Comparison of ENCODE assay signal across 1 cellular context in the genomic region with DNA sequence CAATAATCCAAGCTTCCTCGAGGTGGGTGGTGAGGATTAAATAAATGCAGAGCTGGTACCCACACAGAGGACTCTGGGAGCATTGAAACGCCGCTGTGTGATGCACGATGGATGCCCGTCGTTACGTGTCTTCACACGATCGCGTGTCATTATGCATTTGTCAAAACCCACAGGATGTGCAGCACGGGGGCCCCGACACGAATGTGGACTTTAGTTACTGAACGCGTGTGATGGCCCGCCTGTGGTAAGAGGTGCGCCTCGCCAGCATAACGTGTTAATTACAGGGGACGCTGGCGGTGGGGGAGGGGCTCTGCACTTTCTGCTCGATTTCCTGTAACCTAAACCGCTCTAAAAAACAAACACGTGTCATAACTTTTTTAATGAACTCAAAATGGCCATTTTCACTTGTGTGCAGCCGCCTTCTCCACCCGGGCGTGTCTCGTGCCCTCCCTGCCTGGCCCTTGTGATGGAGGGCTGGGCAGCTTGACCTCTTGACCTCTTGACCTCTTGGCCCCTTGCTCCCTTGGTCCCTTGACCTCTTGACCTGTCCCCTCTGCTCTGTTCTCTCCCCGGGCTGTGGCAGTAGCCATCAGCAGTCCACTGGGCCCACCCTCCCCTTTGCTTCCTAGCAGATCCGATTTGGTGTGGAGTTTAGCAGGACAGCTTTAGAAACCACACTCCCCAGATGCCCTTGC.
TF ChIP-seq lines count a peak whose summit lies in the region.

No MANE protein-coding gene starts in this region.

TF ChIP-seq in WTC11, 78 proteins besides CTCF, POLR2A, EP300 and RAD21 (continued from another document):
- TF ChIP-seq, protein P1, sequence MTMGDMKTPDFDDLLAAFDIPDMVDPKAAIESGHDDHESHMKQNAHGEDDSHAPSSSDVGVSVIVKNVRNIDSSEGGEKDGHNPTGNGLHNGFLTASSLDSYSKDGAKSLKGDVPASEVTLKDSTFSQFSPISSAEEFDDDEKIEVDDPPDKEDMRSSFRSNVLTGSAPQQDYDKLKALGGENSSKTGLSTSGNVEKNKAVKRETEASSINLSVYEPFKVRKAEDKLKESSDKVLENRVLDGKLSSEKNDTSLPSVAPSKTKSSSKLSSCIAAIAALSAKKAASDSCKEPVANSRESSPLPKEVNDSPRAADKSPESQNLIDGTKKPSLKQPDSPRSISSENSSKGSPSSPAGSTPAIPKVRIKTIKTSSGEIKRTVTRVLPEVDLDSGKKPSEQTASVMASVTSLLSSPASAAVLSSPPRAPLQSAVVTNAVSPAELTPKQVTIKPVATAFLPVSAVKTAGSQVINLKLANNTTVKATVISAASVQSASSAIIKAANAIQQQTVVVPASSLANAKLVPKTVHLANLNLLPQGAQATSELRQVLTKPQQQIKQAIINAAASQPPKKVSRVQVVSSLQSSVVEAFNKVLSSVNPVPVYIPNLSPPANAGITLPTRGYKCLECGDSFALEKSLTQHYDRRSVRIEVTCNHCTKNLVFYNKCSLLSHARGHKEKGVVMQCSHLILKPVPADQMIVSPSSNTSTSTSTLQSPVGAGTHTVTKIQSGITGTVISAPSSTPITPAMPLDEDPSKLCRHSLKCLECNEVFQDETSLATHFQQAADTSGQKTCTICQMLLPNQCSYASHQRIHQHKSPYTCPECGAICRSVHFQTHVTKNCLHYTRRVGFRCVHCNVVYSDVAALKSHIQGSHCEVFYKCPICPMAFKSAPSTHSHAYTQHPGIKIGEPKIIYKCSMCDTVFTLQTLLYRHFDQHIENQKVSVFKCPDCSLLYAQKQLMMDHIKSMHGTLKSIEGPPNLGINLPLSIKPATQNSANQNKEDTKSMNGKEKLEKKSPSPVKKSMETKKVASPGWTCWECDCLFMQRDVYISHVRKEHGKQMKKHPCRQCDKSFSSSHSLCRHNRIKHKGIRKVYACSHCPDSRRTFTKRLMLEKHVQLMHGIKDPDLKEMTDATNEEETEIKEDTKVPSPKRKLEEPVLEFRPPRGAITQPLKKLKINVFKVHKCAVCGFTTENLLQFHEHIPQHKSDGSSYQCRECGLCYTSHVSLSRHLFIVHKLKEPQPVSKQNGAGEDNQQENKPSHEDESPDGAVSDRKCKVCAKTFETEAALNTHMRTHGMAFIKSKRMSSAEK (CRISPR knock-in tag; IDR thresholded peaks at IDR 0.05; ENCODE audit: borderline replicate concordance), result no peak
- no peak for TF ChIP-seq ZNF138 (CRISPR knock-in tag; conservative IDR thresholded peaks at IDR 0.05)
- no peak for TF ChIP-seq SOX15 (CRISPR knock-in tag; IDR thresholded peaks at IDR 0.05)
TF ChIP-seq in WTC11: peak in this region for 0.
